In genomic region chr4:88672987-88673386, GRCh38 we compare ENCODE assay signal across 8 cellular contexts. TPM values are rescaled to one million over a fixed set of nuclear protein-coding genes. Genes with fewer than 3 reads are reported as not detected.
DNase-seq lines count a peak whose midpoint lies in the region; ATAC-seq, FAIRE-seq and TF ChIP-seq lines count a peak whose summit lies in the region.

No MANE protein-coding gene starts in this region.

- in situ Hi-C loops in gastrocnemius medialis (cut with MboI; ENCODE audit: low sequenced_read_pairs in 4 of 4), result no loop called here

- H3K27ac ChIP-seq in fibroblast of lung (ENCODE audit: insufficient read depth, low read length) (no peak overlapping the region), gastrocnemius medialis (no peak overlapping the region), colonic mucosa (no peak overlapping the region)

- H3K79me2 ChIP-seq in fibroblast of lung (ENCODE audit: control insufficient read depth, insufficient read depth, low read length), result no peaks in the 10 kb centered on the region

- no peaks in the 10 kb centered on the region for H3K27me3 Mint-ChIP-seq in T-cell

- no peak overlapping the region for H3K9ac ChIP-seq in fibroblast of lung (ENCODE audit: insufficient read depth, low read length)
- H3K9ac ChIP-seq in colonic mucosa (ENCODE audit: low read depth in 2 of 2, low read length in 2 of 2), result no peak overlapping the region

- peak; percentile 65 for ATAC-seq in HG03103 (IDR thresholded peaks at IDR 0.05; ENCODE audit: low read depth, unreplicated experiment)
- peak; percentile 40 to 76 (median 61) for ATAC-seq in T-cell (replicated peaks in 1 of 4)
- no peak for ATAC-seq in gastrocnemius medialis

- no peaks in the 10 kb centered on the region for H3K9me3 Mint-ChIP-seq in T-cell

- DNase-seq in AG08396 (ENCODE audit: low spot score), result peak; percentile 6
- DNase-seq in GM03348 (ENCODE audit: low spot score), result peak; percentile 24
- peak in 22 of 34 experiments; percentile 6 to 43 (median 17) for DNase-seq in T-cell
- peak; percentile 30 to 65 for DNase-seq in fibroblast of lung (ENCODE audit: low read depth in 2 of 2)
- no peak for DNase-seq in gastrocnemius medialis
- DNase-seq in HTR-8/SVneo (ENCODE audit: insufficient read length, low spot score), result no peak
- DNase-seq in colonic mucosa, result no peak

- POLR2A ChIA-PET in T-cell (lab: Charles Lee), result interaction anchor here in 1 of 2 donors (1.0 kb wide), 1 partner anchor 60 kb away, joined by 5 read pairs; no protein-coding TSS in a partner anchor

- no peak for FAIRE-seq in HTR-8/SVneo (lab: Jason Lieb, UNC)

- H4K20me1 ChIP-seq in fibroblast of lung (ENCODE audit: control insufficient read depth, extremely low read depth, insufficient read depth, low read length), result no peaks in the 10 kb centered on the region

- H3K4me1 Mint-ChIP-seq in T-cell, result no peaks in the 10 kb centered on the region

- TF ChIP-seq CTCF in fibroblast of lung (conservative IDR thresholded peaks at IDR 0.05 in 1 of 2, IDR thresholded peaks at IDR 0.05 in 1 of 2; ENCODE audit: low read depth in 1 of 2, low read length in 2 of 2) (peak; percentile 53 to 85), gastrocnemius medialis (IDR thresholded peaks at IDR 0.05 in 4 of 5, conservative IDR thresholded peaks at IDR 0.05 in 1 of 5) (peak in 3 of 5 experiments; percentile 18 to 49 (median 28)), colonic mucosa (IDR thresholded peaks at IDR 0.05) (no peak)

- CTCF ChIA-PET in T-cell (lab: Charles Lee), result interaction anchor here (0.6 to 2.0 kb wide), 11 partner anchors 9 to 351 kb away, joined by 3 to 8 read pairs (median 5); no protein-coding TSS in a partner anchor

- no peak for TF ChIP-seq POLR2A in gastrocnemius medialis (IDR thresholded peaks at IDR 0.05)

- H3K4me3 Mint-ChIP-seq in T-cell, result no peak overlapping the region

- H3K36me3 Mint-ChIP-seq in T-cell, result peaks cover 57% of the 10 kb centered on the region

- no peak overlapping the region for H3K4me2 ChIP-seq in fibroblast of lung (ENCODE audit: extremely low read depth, insufficient read depth, low read length)

- no peaks in the 10 kb centered on the region for H3K36me3 ChIP-seq in fibroblast of lung (ENCODE audit: control insufficient read depth, insufficient read depth, low read length)
- peaks cover 1 to 49% of the 10 kb centered on the region in 2 donors for H3K36me3 ChIP-seq in gastrocnemius medialis
- no peaks in the 10 kb centered on the region for H3K36me3 ChIP-seq in colonic mucosa

- intact Hi-C loops in gastrocnemius medialis (cut with DNase I; ENCODE audit: low total_unique reads) (no loop called here), colonic mucosa (cut with DNase I) (no loop called here)

- H3K4me1 ChIP-seq in fibroblast of lung (ENCODE audit: control insufficient read depth, extremely low read depth, insufficient read depth, low read length) (peaks cover 4% of the 10 kb centered on the region), gastrocnemius medialis (no peaks in the 10 kb centered on the region), colonic mucosa (no peaks in the 10 kb centered on the region)

- H3K9me3 ChIP-seq in fibroblast of lung (ENCODE audit: control insufficient read depth, insufficient read depth, low read depth, low read length) (no peaks in the 10 kb centered on the region), gastrocnemius medialis (no peaks in the 10 kb centered on the region), colonic mucosa (no peaks in the 10 kb centered on the region)

- H3K4me3 ChIP-seq in fibroblast of lung (replicated peaks in 1 of 4; ENCODE audit: control extremely low read depth in 1 of 4, insufficient read depth in 1 of 4, low read depth in 3 of 4, low read length in 4 of 4) (no peak overlapping the region), gastrocnemius medialis (no peak overlapping the region), colonic mucosa (no peak overlapping the region)

- no peak overlapping the region for H2AFZ ChIP-seq in fibroblast of lung (ENCODE audit: low read length)

- no peak overlapping the region for H3K27ac Mint-ChIP-seq in T-cell

- no peaks in the 10 kb centered on the region for H3K27me3 ChIP-seq in fibroblast of lung (ENCODE audit: control insufficient read depth, insufficient read depth, low read length)
- no peaks in the 10 kb centered on the region for H3K27me3 ChIP-seq in gastrocnemius medialis
- no peaks in the 10 kb centered on the region for H3K27me3 ChIP-seq in colonic mucosa

RNA-seq across cellular contexts. Expression of gene NAP1L5, which starts 24.6 kb away (rescaled TPM):
- total RNA-seq in T-cell (10 to 100 TPM in 2 of 5 donors, 1 to 10 TPM in 3; 1.2 to 10.4 (median 2.3) TPM), fibroblast of lung (5.9 and 8.9 TPM in 2 replicates), gastrocnemius medialis (1 to 10 TPM in 3 of 4 donors, under 1 TPM in 1; 0.20 to 2.9 (median 1.9) TPM), colonic mucosa (1 to 10 TPM; 1.5 to 2.4 TPM)
- 14.1 and 14.8 TPM in 2 replicates for polyA plus RNA-seq in fibroblast of lung
- polyA plus RNA-seq in fibroblast of lung (2012), result 11.9 and 13.3 TPM in 2 replicates
- 0.59 and 1.3 TPM in 2 replicates for polyA minus RNA-seq in fibroblast of lung (ENCODE audit: low replicate concordance)

Comparison
In these comparisons a context has a peak if more than half of its experiments do, and no peak if none do; other contexts are left out.
1. DNase-seq: peak in AG08396 (single experiment), GM03348 (single experiment), T-cell (22 of 34) and fibroblast of lung (2 of 2); none in gastrocnemius medialis (0 of 2), HTR-8/SVneo (single experiment) and colonic mucosa (single experiment).
2. ATAC-seq: peak in HG03103 (single experiment) and T-cell (4 of 4); none in gastrocnemius medialis (0 of 2).